10 cellular contexts compared by ENCODE assay signal in the genomic region with DNA sequence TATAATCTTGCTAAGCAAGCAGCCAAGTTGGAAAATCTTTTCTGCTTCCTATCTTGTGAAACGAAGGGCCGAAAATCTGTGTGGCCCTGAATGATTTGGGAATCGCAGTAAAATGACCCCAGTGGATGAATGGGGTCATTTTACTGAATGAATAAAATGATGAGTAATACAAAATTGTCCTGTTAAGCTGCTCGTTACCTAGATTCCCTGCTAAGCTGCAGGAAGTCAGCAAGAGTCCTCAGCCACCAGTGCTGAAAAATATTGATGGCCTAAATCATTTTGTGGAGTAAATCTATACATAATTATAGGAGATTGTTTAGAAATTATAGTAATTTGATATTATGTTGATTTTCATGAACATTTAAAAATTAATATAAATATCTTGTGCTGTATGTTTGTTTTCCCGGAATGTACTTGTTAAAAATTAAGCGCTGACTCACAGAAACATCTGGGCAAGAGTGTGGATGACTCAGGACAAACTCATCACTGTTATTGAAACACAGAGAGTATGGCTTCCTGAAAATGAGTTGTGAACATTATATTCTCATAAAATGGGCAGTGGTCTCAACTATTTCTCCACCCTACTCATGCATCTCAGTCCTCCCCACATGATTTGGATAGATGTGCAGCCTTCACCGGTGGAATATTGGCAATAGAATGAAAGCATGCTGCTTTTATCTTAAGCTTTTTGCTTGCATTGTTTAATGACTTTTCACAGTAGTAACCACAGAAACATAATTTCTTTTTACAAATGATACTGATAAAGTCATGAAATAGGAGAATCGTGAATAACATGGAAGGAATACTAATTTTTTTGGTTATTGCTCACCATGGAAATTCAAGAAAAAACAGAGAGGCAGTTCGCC. TPM values are rescaled to one million over a fixed set of nuclear protein-coding genes. Genes with fewer than 3 reads are reported as not detected.
A peak's percentile ranks its signal among the peaks of the same experiment; 100 is the strongest.
DNase-seq lines count a peak whose midpoint lies in the region; TF ChIP-seq lines count a peak whose summit lies in the region.
"Had no signal": no experiment of that assay in that cellular context is flagged by ENCODE, and none has a peak within 500 bp of the region (broad histone marks: within the 10 kb centered on the region; RNA-seq: fewer than 3 reads in every experiment).

No MANE protein-coding gene starts in this region.

- POLR2A ChIA-PET in OCI-LY7 (lab: Charles Lee): interaction anchor here (0.6 kb wide), 1 partner anchor 13 kb away, joined by 5 read pairs; no protein-coding TSS in a partner anchor

- 75 to 88% methylated on average over 9 of the region's 9 CpGs for WGBS in thyroid gland, 2 donors

- no peak for TF ChIP-seq CTCF in fibroblast of lung (conservative IDR thresholded peaks at IDR 0.05 in 1 of 2, IDR thresholded peaks at IDR 0.05 in 1 of 2; ENCODE audit: low read depth in 1 of 2, low read length in 2 of 2)
- TF ChIP-seq CTCF in OCI-LY7 (conservative IDR thresholded peaks at IDR 0.05; ENCODE audit: low read length): no peak
- no peak for TF ChIP-seq CTCF in thyroid gland (IDR thresholded peaks at IDR 0.05)

- no peaks in the 10 kb centered on the region for H4K20me1 ChIP-seq in fibroblast of lung (ENCODE audit: control insufficient read depth, extremely low read depth, insufficient read depth, low read length)
- H4K20me1 ChIP-seq in OCI-LY7 (ENCODE audit: insufficient read depth, low read length): no peaks in the 10 kb centered on the region

- no peak overlapping the region for H3K9ac ChIP-seq in fibroblast of lung (ENCODE audit: insufficient read depth, low read length)
- H3K9ac ChIP-seq in skeletal muscle satellite cell (ENCODE audit: low read depth, low read length): peak overlapping the region; percentile 76

- H3K9me2 ChIP-seq in OCI-LY7 (ENCODE audit: insufficient read depth, low read length): no peaks in the 10 kb centered on the region

- CTCF ChIA-PET in OCI-LY7 (lab: Charles Lee; ENCODE audit: unreplicated experiment): no interaction called here

- peak overlapping the region; percentile 6 for H2AFZ ChIP-seq in fibroblast of lung (ENCODE audit: low read length)
- H2AFZ ChIP-seq in OCI-LY7 (ENCODE audit: low read length): no peak overlapping the region

- H3K4me2 ChIP-seq in fibroblast of lung (ENCODE audit: extremely low read depth, insufficient read depth, low read length): peak overlapping the region; percentile 89
- peak overlapping the region; percentile 75 for H3K4me2 ChIP-seq in skeletal muscle satellite cell (ENCODE audit: low read length)
- H3K4me2 ChIP-seq in OCI-LY7 (ENCODE audit: low read length): no peak overlapping the region

- H3K9me3 ChIP-seq in SJSA1 (replicated peaks) (no peaks in the 10 kb centered on the region), fibroblast of lung (ENCODE audit: control insufficient read depth, insufficient read depth, low read depth, low read length) (no peaks in the 10 kb centered on the region), skeletal muscle satellite cell (replicated peaks; ENCODE audit: low read length) (no peaks in the 10 kb centered on the region), OCI-LY7 (ENCODE audit: low read length) (no peaks in the 10 kb centered on the region), thyroid gland (no peaks in the 10 kb centered on the region)

- no peak for TF ChIP-seq POLR2A in thyroid gland (IDR thresholded peaks at IDR 0.05)

- H3K4me3 ChIP-seq in SJSA1 (no peak overlapping the region), fibroblast of lung (replicated peaks in 1 of 4; ENCODE audit: control extremely low read depth in 1 of 4, insufficient read depth in 1 of 4, low read depth in 3 of 4, low read length in 4 of 4) (peak overlapping the region in 3 of 4 experiments; percentile 18 to 35 (median 18)), skeletal muscle satellite cell (ENCODE audit: low read length) (peak overlapping the region; percentile 35), OCI-LY7 (ENCODE audit: low read depth, low read length, poor library complexity, severe bottlenecking) (no peak overlapping the region), thyroid gland (replicated peaks in 1 of 3) (no peak overlapping the region)

- BruUV-seq in OCI-LY7 (replicated peaks; lab: Mats Ljungman, UMichigan): no TSS peak

- intact Hi-C loops in OCI-LY7 (cut with micrococcal nuclease; ENCODE audit: unreplicated experiment): no loop called here
- intact Hi-C loops in thyroid gland (cut with DNase I): no loop called here

- H3K36me3 ChIP-seq in SJSA1 (no peaks in the 10 kb centered on the region), fibroblast of lung (ENCODE audit: control insufficient read depth, insufficient read depth, low read length) (no peaks in the 10 kb centered on the region), skeletal muscle satellite cell (ENCODE audit: insufficient read depth, low read length) (no peaks in the 10 kb centered on the region), OCI-LY7 (ENCODE audit: insufficient read depth, low read length) (no peaks in the 10 kb centered on the region), thyroid gland (no peaks in the 10 kb centered on the region)

- H3K27ac ChIP-seq in SJSA1 (peak overlapping the region; percentile 70), fibroblast of lung (ENCODE audit: insufficient read depth, low read length) (peak overlapping the region; percentile 92), OCI-LY7 (ENCODE audit: low read depth, low read length, poor library complexity, severe bottlenecking) (no peak overlapping the region), thyroid gland (no peak overlapping the region)

- H3K4me1 ChIP-seq in SJSA1 (replicated peaks) (peaks cover 32% of the 10 kb centered on the region), fibroblast of lung (ENCODE audit: control insufficient read depth, extremely low read depth, insufficient read depth, low read length) (peaks cover 21% of the 10 kb centered on the region), skeletal muscle satellite cell (ENCODE audit: control insufficient read depth, insufficient read depth, low read length) (peaks cover 36% of the 10 kb centered on the region), OCI-LY7 (ENCODE audit: insufficient read depth, low read length, poor library complexity, severe bottlenecking) (no peaks in the 10 kb centered on the region), thyroid gland (no peaks in the 10 kb centered on the region)

- no peaks in the 10 kb centered on the region for H3K27me3 ChIP-seq in SJSA1 (replicated peaks)
- H3K27me3 ChIP-seq in fibroblast of lung (ENCODE audit: control insufficient read depth, insufficient read depth, low read length): no peaks in the 10 kb centered on the region
- no peaks in the 10 kb centered on the region for H3K27me3 ChIP-seq in skeletal muscle satellite cell (ENCODE audit: control insufficient read depth, insufficient read depth, low read length)
- H3K27me3 ChIP-seq in thyroid gland: no peaks in the 10 kb centered on the region

- DNase-seq in H4 (ENCODE audit: low spot score): peak; percentile 47
- peak in 1 of 2 experiments; percentile 80 for DNase-seq in SJSA1 (ENCODE audit: low read depth in 1 of 2, low spot score in 2 of 2)
- DNase-seq in fibroblast of lung (ENCODE audit: low read depth in 2 of 2): peak; percentile 90 to 93
- DNase-seq in OCI-LY7 (ENCODE audit: low spot score): no peak
- DNase-seq in thyroid gland: no peak
- no peak for DNase-seq in DMS114 treated with DMSO at 0.1 percent for 48 hours (lab: John Stamatoyannopoulos, UW; ENCODE audit: unreplicated experiment)
- DNase-seq: left ventricle myocardium superior, NCI-H187, T-cell had no signal

- no peaks in the 10 kb centered on the region for H3K79me2 ChIP-seq in fibroblast of lung (ENCODE audit: control insufficient read depth, insufficient read depth, low read length)
- H3K79me2 ChIP-seq in OCI-LY7 (ENCODE audit: insufficient read depth, low read depth, low read length): no peaks in the 10 kb centered on the region

RNA-seq across cellular contexts. Expression of gene RGS17, which starts 36.2 kb away (rescaled TPM):
- total RNA-seq in H4 (2014; rRNA removed; shearing (Covaris generic)): 1.1 and 1.5 TPM in 2 replicates
- total RNA-seq in SJSA1 (2014; rRNA removed; shearing (Covaris generic)): 0.37 and 1.3 TPM in 2 replicates
- total RNA-seq in fibroblast of lung (5.9 and 10.2 TPM in 2 replicates), OCI-LY7 (2022) (not detected in 2 replicates), thyroid gland (10 to 100 TPM in 1 of 4 donors, 1 to 10 TPM in 3; 1.2 to 18.6 (median 3.4) TPM)
- 2.1 and 7.3 TPM in 2 replicates for polyA plus RNA-seq in fibroblast of lung
- polyA plus RNA-seq in fibroblast of lung (2012): 1.5 and 5.3 TPM in 2 replicates
- polyA minus RNA-seq in fibroblast of lung (ENCODE audit: low replicate concordance): 0.55 and 1.0 TPM in 2 replicates
- total RNA-seq in skeletal muscle satellite cell (2012; rRNA removed): 19.0 and 36.8 TPM in 2 replicates
- 0.03 TPM in 1 of 2 replicates, not detected in the other for total RNA-seq in OCI-LY7 (2014; rRNA removed; shearing (Covaris generic))

Comparison
In these comparisons a context has a peak if more than half of its experiments do, and no peak if none do; other contexts are left out.
1. DNase-seq: peak in H4 (single experiment) and fibroblast of lung (2 of 2); none in OCI-LY7 (single experiment), thyroid gland (0 of 2) and DMS114 treated with DMSO at 0.1 percent for 48 hours (single experiment).
2. H3K27ac ChIP-seq: peak in SJSA1 (single experiment) and fibroblast of lung (single experiment); none in OCI-LY7 (single experiment) and thyroid gland (0 of 3).
3. H3K4me3 ChIP-seq: peak in fibroblast of lung (3 of 4) and skeletal muscle satellite cell (single experiment); none in SJSA1 (single experiment), OCI-LY7 (single experiment) and thyroid gland (0 of 3).